Comparison of ENCODE assay signal across 18 cellular contexts in the genomic region with DNA sequence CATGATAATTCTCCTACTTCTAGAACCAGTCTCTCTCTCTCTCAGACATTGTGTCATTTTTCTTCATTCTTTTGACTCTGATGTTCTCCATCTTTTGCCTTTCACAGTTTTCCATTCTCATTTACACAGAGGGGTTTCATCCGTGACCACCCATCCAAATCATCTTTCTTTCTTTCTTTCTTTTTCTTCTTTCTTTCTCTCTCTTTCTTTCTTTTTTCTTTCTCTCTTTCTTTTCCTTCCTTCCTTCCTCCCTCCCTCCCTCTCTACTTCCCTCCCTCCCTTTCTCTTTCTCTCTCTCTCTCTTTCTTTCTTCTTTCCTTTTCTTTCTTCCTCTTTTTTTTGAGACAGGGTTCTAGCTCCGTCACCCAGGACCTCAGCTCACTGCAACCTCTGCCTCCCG.
"Had no signal": no experiment of that assay in that cellular context is flagged by ENCODE, and none has a peak within 500 bp of the region (broad histone marks: within the 10 kb centered on the region; RNA-seq: fewer than 3 reads in every experiment).

No MANE protein-coding gene starts in this region.

- H3K9me3 ChIP-seq: MG63 had no signal

- H3K27me3 ChIP-seq: MG63 had no signal

- DNase-seq: Karpas-422, KG1, MG63, NCI-H1092, NCI-H1105 treated with DMSO at 0.1 percent for 48 hours, NCI-H1417 treated with DMSO at 0.1 percent for 48 hours, NCI-H1694 treated with DMSO at 0.1 percent for 48 hours, NCI-H1930, NCI-H2081, NCI-H2107, NCI-H2227 treated with DMSO at 0.1 percent for 48 hours, NCI-H524, NCI-H526 treated with DMSO at 0.1 percent for 48 hours, NCI-H774, SHP77 had no signal

- ATAC-seq: Panc1 had no signal

- H3K4me3 ChIP-seq: MG63 had no signal

- H3K27ac ChIP-seq: HL-60, RWPE1 had no signal
